In the genomic region with DNA sequence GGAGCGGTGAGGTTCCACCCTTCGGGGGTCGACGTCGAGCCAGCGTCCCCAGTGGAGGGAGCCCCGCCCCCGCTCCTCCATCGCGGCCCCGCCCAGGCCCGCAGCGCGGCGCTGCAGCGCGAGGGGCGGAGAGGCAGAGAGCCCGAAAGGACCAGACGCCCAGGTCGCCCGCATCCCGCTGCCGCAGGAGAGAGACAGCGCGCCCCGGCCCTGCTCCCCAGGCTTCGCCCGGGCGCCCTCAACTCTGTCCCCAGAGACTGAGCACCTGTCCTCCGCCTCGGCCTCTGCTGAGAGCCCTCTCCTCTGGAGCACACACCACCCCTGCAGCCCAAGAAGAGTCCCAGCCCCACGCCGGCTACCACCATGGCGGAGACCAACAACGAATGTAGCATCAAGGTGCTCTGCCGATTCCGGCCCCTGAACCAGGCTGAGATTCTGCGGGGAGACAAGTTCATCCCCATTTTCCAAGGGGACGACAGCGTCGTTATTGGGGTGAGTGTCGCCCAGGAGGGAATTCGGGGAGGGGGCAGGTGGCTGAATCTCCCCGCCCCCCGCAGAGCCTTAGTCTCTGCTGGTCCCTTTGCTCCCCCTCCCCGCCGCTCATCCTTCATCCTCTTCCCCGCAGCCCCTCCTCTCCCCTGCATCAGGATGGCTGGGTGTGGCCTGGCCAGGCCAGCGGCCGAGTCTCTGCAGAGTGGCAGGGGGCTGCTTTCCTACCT, we compare ENCODE assay signal across 8 cellular contexts. TPM values are rescaled to one million over a fixed set of nuclear protein-coding genes. Genes with fewer than 3 reads are reported as not detected.
A peak's percentile ranks its signal among the peaks of the same experiment; 100 is the strongest.
DNase-seq lines count a peak whose midpoint lies in the region; ATAC-seq, FAIRE-seq and TF ChIP-seq lines count a peak whose summit lies in the region.

A gene (plus strand): TSS at position 136 of the 719 bp plus-strand sequence. CDS start 228 bp downstream, at position 364.

- peak within 1 kb of the TSS; percentile 68 to 72 (median 72) for H3K4me3 Mint-ChIP-seq in T-cell

- H3K9me3 Mint-ChIP-seq in T-cell, result no peaks in the 10 kb centered on the region

- FAIRE-seq in H54 (lab: Jason Lieb, UNC), result no peak

- in situ Hi-C loops in astrocyte of the cerebellum (cut with HindIII; ENCODE audit: low sequenced_read_pairs), result no loop called here

- H3K27me3 Mint-ChIP-seq in T-cell, result peaks cover 0 to 9% of the 10 kb centered on the region in 2 donors

- peak within 1 kb of the TSS; percentile 65 for H3K4me3 ChIP-seq in astrocyte of the cerebellum (ENCODE audit: low read depth, low read length)

- ATAC-seq in T-cell (replicated peaks in 1 of 4), result peak; percentile 51 to 65 (median 62)
- no peak for ATAC-seq in omental fat pad (ENCODE audit: low FRiP score)

- H3K4me1 Mint-ChIP-seq in T-cell, result peaks cover 35 to 39% (median 35%) of the 10 kb centered on the region in 3 donors

- H3K27ac Mint-ChIP-seq in T-cell, result peak within 1 kb of the TSS in 1 of 2 donors; percentile 52

- POLR2A ChIA-PET in T-cell (lab: Charles Lee), result no interaction called here

- TF ChIP-seq CTCF in astrocyte of the cerebellum (IDR thresholded peaks at IDR 0.05; ENCODE audit: low read depth, low read length, missing control alignments), result no peak
- no peak for TF ChIP-seq CTCF in omental fat pad (IDR thresholded peaks at IDR 0.05)

- DNase-seq in AG08396 (ENCODE audit: low spot score) (peak; percentile 81), H54 (ENCODE audit: insufficient read length, low spot score) (peak; percentile 70), T-cell (peak in 31 of 34 experiments; percentile 11 to 60 (median 36)), astrocyte of the cerebellum (ENCODE audit: low read depth) (no peak), inferior parietal cortex (ENCODE audit: extremely low spot score) (peak; percentile 64), SW 1271 (lab: John Stamatoyannopoulos, UW) (no peak), omental fat pad (ENCODE audit: low spot score) (no peak)
- peak; percentile 31 for DNase-seq in stimulated activated CD4-positive, alpha-beta T cell treated with anti-CD3 and anti-CD28 coated beads, Interleukin-2, amount 100 ng/mL, for 4 hours (ENCODE audit: low read depth)

- peak; percentile 63 for TF ChIP-seq POLR2A in H54 (IDR thresholded peaks at IDR 0.05; ENCODE audit: low read depth, low read length)

- CTCF ChIA-PET in T-cell (lab: Charles Lee), result no interaction called here

- H3K36me3 Mint-ChIP-seq in T-cell, result no peaks in the 10 kb centered on the region

RNA-seq across cellular contexts. Expression of the gene that starts here (rescaled TPM):
- total RNA-seq in T-cell (1 to 10 TPM in 2 of 5 donors, under 1 TPM in 3; 0.83 to 1.8 (median 0.92) TPM), omental fat pad (under 1 TPM in 2 of 4 donors, not detected in 2; 0.09 to 0.13 TPM)

Comparison
In these comparisons a context has a peak if more than half of its experiments do, and no peak if none do; other contexts are left out.
1. DNase-seq: peak in AG08396 (single experiment), H54 (single experiment), T-cell (31 of 34), inferior parietal cortex (single experiment) and stimulated activated CD4-positive, alpha-beta T cell treated with anti-CD3 and anti-CD28 coated beads, Interleukin-2, amount 100 ng/mL, for 4 hours (single experiment); none in astrocyte of the cerebellum (single experiment), SW 1271 (0 of 2) and omental fat pad (single experiment).